9 cellular contexts compared by ENCODE assay signal in genomic region chr6:147390909-147391536, GRCh38.
A peak's percentile ranks its signal among the peaks of the same experiment; 100 is the strongest.
DNase-seq lines count a peak whose midpoint lies in the region; ATAC-seq and TF ChIP-seq lines count a peak whose summit lies in the region.
"Had no signal": no experiment of that assay in that cellular context is flagged by ENCODE, and none has a peak within 500 bp of the region (broad histone marks: within the 10 kb centered on the region; RNA-seq: fewer than 3 reads in every experiment).

No MANE protein-coding gene starts in this region.

- H3K27ac ChIP-seq in parathyroid adenoma (no peak overlapping the region), colonic mucosa (no peak overlapping the region)

- H3K4me3 ChIP-seq in parathyroid adenoma (ENCODE audit: low read depth, low read length) (no peak overlapping the region), colonic mucosa (no peak overlapping the region)

- H3K27ac Mint-ChIP-seq in endothelial cell (ENCODE audit: unreplicated experiment) (no peak overlapping the region), T-helper 17 cell (no peak overlapping the region)
- H3K27ac Mint-ChIP-seq in activated naive CD8-positive, alpha-beta T cell treated with anti-CD3 and anti-CD28 coated beads for 36 hours, result no peak overlapping the region
- H3K27ac Mint-ChIP-seq: B cell had no signal

- H3K9me3 ChIP-seq in parathyroid adenoma (ENCODE audit: control insufficient read depth, low read length), result no peaks in the 10 kb centered on the region
- no peaks in the 10 kb centered on the region for H3K9me3 ChIP-seq in T-helper 17 cell (ENCODE audit: control insufficient read depth, low read length, poor library complexity, severe bottlenecking)
- no peaks in the 10 kb centered on the region for H3K9me3 ChIP-seq in colonic mucosa

- no peaks in the 10 kb centered on the region for H3K79me2 ChIP-seq in parathyroid adenoma

- H3K27me3 ChIP-seq in parathyroid adenoma (ENCODE audit: control insufficient read depth, insufficient read depth, low read length) (no peaks in the 10 kb centered on the region), colonic mucosa (no peaks in the 10 kb centered on the region)

- H3K4me3 Mint-ChIP-seq in endothelial cell (ENCODE audit: unreplicated experiment), result no peak overlapping the region
- H3K4me3 Mint-ChIP-seq in T-helper 17 cell, result no peak overlapping the region
- H3K4me3 Mint-ChIP-seq in activated naive CD8-positive, alpha-beta T cell treated with anti-CD3 and anti-CD28 coated beads for 36 hours, result no peak overlapping the region
- H3K4me3 Mint-ChIP-seq: B cell had no signal

- no peaks in the 10 kb centered on the region for H3K36me3 ChIP-seq in parathyroid adenoma (ENCODE audit: control insufficient read depth, insufficient read depth, low read length)
- H3K36me3 ChIP-seq in colonic mucosa, result no peaks in the 10 kb centered on the region

- TF ChIP-seq CTCF in endothelial cell (IDR thresholded peaks at IDR 0.05; ENCODE audit: unreplicated experiment) (no peak), parathyroid adenoma (IDR thresholded peaks at IDR 0.05) (peak; percentile 36), colonic mucosa (IDR thresholded peaks at IDR 0.05) (no peak)

- H3K9ac ChIP-seq in parathyroid adenoma (no peak overlapping the region), colonic mucosa (ENCODE audit: low read depth in 2 of 2, low read length in 2 of 2) (no peak overlapping the region)

- H3K4me1 Mint-ChIP-seq in endothelial cell (ENCODE audit: unreplicated experiment) (peaks cover 4% of the 10 kb centered on the region), T-helper 17 cell (peaks cover 12% of the 10 kb centered on the region)
- peaks cover 8% of the 10 kb centered on the region for H3K4me1 Mint-ChIP-seq in activated naive CD8-positive, alpha-beta T cell treated with anti-CD3 and anti-CD28 coated beads for 36 hours
- H3K4me1 Mint-ChIP-seq: B cell had no signal

- ATAC-seq in T-helper 17 cell, result no peak

- intact Hi-C loops in colonic mucosa (cut with DNase I), result loop anchor here (10.0 kb wide), 1 partner anchor 784 kb away; no protein-coding TSS in a partner anchor

- peaks cover 5% of the 10 kb centered on the region for H3K4me1 ChIP-seq in parathyroid adenoma
- H3K4me1 ChIP-seq in colonic mucosa, result no peaks in the 10 kb centered on the region

- H3K36me3 Mint-ChIP-seq in endothelial cell (ENCODE audit: low read depth, unreplicated experiment) (no peaks in the 10 kb centered on the region), T-helper 17 cell (ENCODE audit: low read depth) (no peaks in the 10 kb centered on the region)
- H3K36me3 Mint-ChIP-seq in activated naive CD8-positive, alpha-beta T cell treated with anti-CD3 and anti-CD28 coated beads for 36 hours, result no peaks in the 10 kb centered on the region

- DNase-seq in NCI-H1436 (lab: John Stamatoyannopoulos, UW) (peak; percentile 11), NCI-H1436 treated with DMSO at 0.1 percent for 48 hours (lab: John Stamatoyannopoulos, UW) (no peak), NCI-H460 (ENCODE audit: extremely low read depth, low read depth) (peak; percentile 23), endothelial cell (ENCODE audit: low spot score) (peak; percentile 28), T-helper 17 cell (no peak), colonic mucosa (no peak)
- no peak for DNase-seq in activated naive CD8-positive, alpha-beta T cell treated with anti-CD3 and anti-CD28 coated beads for 36 hours

- H3K27me3 Mint-ChIP-seq in endothelial cell (ENCODE audit: unreplicated experiment), result no peaks in the 10 kb centered on the region
- no peaks in the 10 kb centered on the region for H3K27me3 Mint-ChIP-seq in T-helper 17 cell
- H3K27me3 Mint-ChIP-seq in activated naive CD8-positive, alpha-beta T cell treated with anti-CD3 and anti-CD28 coated beads for 36 hours, result no peaks in the 10 kb centered on the region
- H3K27me3 Mint-ChIP-seq: B cell had no signal

- no peak overlapping the region for H3K4me2 ChIP-seq in parathyroid adenoma (ENCODE audit: low read length)

- no peaks in the 10 kb centered on the region for H3K9me3 Mint-ChIP-seq in endothelial cell (ENCODE audit: unreplicated experiment)
- H3K9me3 Mint-ChIP-seq in activated naive CD8-positive, alpha-beta T cell treated with anti-CD3 and anti-CD28 coated beads for 36 hours, result no peaks in the 10 kb centered on the region

- H2AFZ ChIP-seq in parathyroid adenoma, result no peak overlapping the region

Comparison
In these comparisons a context has a peak if more than half of its experiments do, and no peak if none do; other contexts are left out.
1. DNase-seq: peak in NCI-H1436 (single experiment), NCI-H460 (single experiment) and endothelial cell (single experiment); none in NCI-H1436 treated with DMSO at 0.1 percent for 48 hours (single experiment), T-helper 17 cell (0 of 3), activated naive CD8-positive, alpha-beta T cell treated with anti-CD3 and anti-CD28 coated beads for 36 hours (single experiment) and colonic mucosa (single experiment).